ENCODE assay signal across 11 cellular contexts in the genomic region with DNA sequence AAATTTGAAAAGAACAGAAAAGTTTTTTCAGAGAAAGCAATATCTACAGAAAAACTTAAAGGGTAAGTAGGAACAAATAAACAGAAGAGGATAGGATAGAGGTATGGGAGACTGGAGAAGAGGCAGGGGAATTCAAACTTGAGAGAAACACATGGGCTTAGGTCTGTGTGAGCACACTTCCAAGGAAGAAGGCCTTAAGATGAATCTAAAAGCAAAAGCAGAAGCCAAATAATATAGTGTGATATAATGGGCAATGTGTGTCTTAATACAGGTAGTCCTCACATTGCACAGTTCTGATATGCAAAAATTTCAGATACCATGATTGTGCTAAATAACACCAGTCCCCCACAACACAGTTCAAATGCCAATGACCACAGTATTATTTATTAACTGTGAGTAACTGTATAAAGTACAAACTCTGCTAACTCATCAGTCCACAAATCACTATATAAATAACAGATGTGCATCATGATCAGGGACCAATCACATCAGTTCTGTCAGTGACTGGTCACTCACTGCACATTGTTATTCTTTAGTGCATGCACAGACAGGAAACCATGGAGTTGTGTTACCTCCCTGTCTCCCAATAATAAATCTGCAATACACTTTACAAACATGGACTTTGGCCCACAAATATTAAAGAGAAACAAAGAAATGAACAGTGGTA. TPM values are rescaled to one million over a fixed set of nuclear protein-coding genes. Genes with fewer than 3 reads are reported as not detected.
DNase-seq lines count a peak whose midpoint lies in the region; ATAC-seq, FAIRE-seq and TF ChIP-seq lines count a peak whose summit lies in the region.
"Had no signal": no experiment of that assay in that cellular context is flagged by ENCODE, and none has a peak within 500 bp of the region (broad histone marks: within the 10 kb centered on the region; RNA-seq: fewer than 3 reads in every experiment).

No MANE protein-coding gene starts in this region.

- H3K27ac Mint-ChIP-seq in CD4-positive, alpha-beta memory T cell, result peak overlapping the region in 3 of 7 donors; percentile 5 to 72 (median 18)

- H3K9me3 Mint-ChIP-seq in CD4-positive, alpha-beta memory T cell, result no peaks in the 10 kb centered on the region

- FAIRE-seq in GM18507 (lab: Jason Lieb, UNC), result peak; percentile 64

- POLR2A ChIA-PET in CD4-positive, alpha-beta memory T cell (lab: Charles Lee; ENCODE audit: partially characterized antibody), result no interaction called here

- no peak for TF ChIP-seq POLR2A in stomach (IDR thresholded peaks at IDR 0.05)

- H3K36me3 Mint-ChIP-seq in CD4-positive, alpha-beta memory T cell, result peaks cover 10 to 25% of the 10 kb centered on the region in 2 donors

- TF ChIP-seq EP300 in stomach (IDR thresholded peaks at IDR 0.05), result no peak

- DNase-seq in GM18507 (ENCODE audit: extremely low spot score, insufficient read length, low read depth) (no peak), RKO (ENCODE audit: low spot score) (peak; percentile 60), fibroblast of pulmonary artery (ENCODE audit: low read depth) (peak; percentile 47), stomach (no peak), NCI-H774 (lab: John Stamatoyannopoulos, UW) (no peak)
- DNase-seq in CD4-positive, alpha-beta memory T cell, result no peak
- DNase-seq: activated CD4-positive, CD25-positive, alpha-beta regulatory T cell; activated gamma-delta T cell treated with Interleukin-2 at 50 U/mL for 16 hours had no signal

- no peak for TF ChIP-seq CTCF in fibroblast of pulmonary artery (IDR thresholded peaks at IDR 0.05; ENCODE audit: low read length, missing control alignments)
- no peak for TF ChIP-seq CTCF in stomach (IDR thresholded peaks at IDR 0.05)

- H3K27me3 ChIP-seq in stomach, result no peaks in the 10 kb centered on the region
- H3K27me3 ChIP-seq in CD4-positive, alpha-beta memory T cell (ENCODE audit: insufficient read depth, low read length), result no peaks in the 10 kb centered on the region
- H3K27me3 ChIP-seq: neutrophil had no signal

- H3K27ac ChIP-seq in stomach, result peak overlapping the region in 3 of 5 donors; percentile 25 to 54 (median 46)
- H3K27ac ChIP-seq in CD4-positive, alpha-beta memory T cell (ENCODE audit: low read depth, low read length), result no peak overlapping the region
- H3K27ac ChIP-seq: neutrophil had no signal

- no peak overlapping the region for H3K4me3 Mint-ChIP-seq in CD4-positive, alpha-beta memory T cell

- H3K27me3 Mint-ChIP-seq in CD4-positive, alpha-beta memory T cell, result no peaks in the 10 kb centered on the region

- H3K4me3 ChIP-seq in fibroblast of pulmonary artery (replicated peaks; ENCODE audit: low read depth, low read length), result no peak overlapping the region
- H3K4me3 ChIP-seq in stomach, result no peak overlapping the region
- H3K4me3 ChIP-seq in CD4-positive, alpha-beta memory T cell (ENCODE audit: low read length in 2 of 2), result no peak overlapping the region

- peaks cover 7 to 62% (median 37%) of the 10 kb centered on the region in 4 donors for H3K4me1 ChIP-seq in stomach
- peaks cover 24% of the 10 kb centered on the region for H3K4me1 ChIP-seq in CD4-positive, alpha-beta memory T cell (ENCODE audit: insufficient read depth, low read length)

- CTCF ChIA-PET in CD4-positive, alpha-beta memory T cell (lab: Charles Lee; ENCODE audit: partially characterized antibody), result no interaction called here

- H3K9me3 ChIP-seq in stomach, result no peaks in the 10 kb centered on the region
- no peaks in the 10 kb centered on the region for H3K9me3 ChIP-seq in CD4-positive, alpha-beta memory T cell (ENCODE audit: control insufficient read depth in 1 of 2, low read length in 2 of 2)
- H3K9me3 ChIP-seq: neutrophil had no signal

- intact Hi-C loops in stomach (cut with DNase I; ENCODE audit: low total_unique reads), result no loop called here
- intact Hi-C loops in CD4-positive, alpha-beta memory T cell (cut with micrococcal nuclease), result no loop called here

- peaks cover 6 to 20% (median 11%) of the 10 kb centered on the region in 4 donors for H3K4me1 Mint-ChIP-seq in CD4-positive, alpha-beta memory T cell

- H3K36me3 ChIP-seq in stomach, result peaks cover 0 to 21% (median 18%) of the 10 kb centered on the region in 4 donors
- peaks cover 9% of the 10 kb centered on the region for H3K36me3 ChIP-seq in CD4-positive, alpha-beta memory T cell (ENCODE audit: insufficient read depth, low read length)

- ATAC-seq in GM21360 (IDR thresholded peaks at IDR 0.05; ENCODE audit: unreplicated experiment), result no peak
- ATAC-seq: Right ventricle myocardium inferior had no signal

RNA-seq across cellular contexts. Expression of a gene that starts 18.6 kb away (rescaled TPM):
- 100 to 1,000 TPM in 2 of 5 donors, 10 to 100 TPM in 3; 21.6 to 209 (median 85.3) TPM for total RNA-seq in stomach
- 10 to 100 TPM; 11.2 to 63.8 (median 24.9) TPM for polyA plus RNA-seq in stomach
- total RNA-seq in CD4-positive, alpha-beta memory T cell, result 10 to 100 TPM; 63.0 to 70.3 TPM
- 10 to 100 TPM; 42.6 to 58.7 TPM for polyA plus RNA-seq in CD4-positive, alpha-beta memory T cell

Comparison
In these comparisons a context has a peak if more than half of its experiments do, and no peak if none do; other contexts are left out.
1. DNase-seq: peak in RKO (single experiment) and fibroblast of pulmonary artery (single experiment); none in GM18507 (single experiment), stomach (single experiment), CD4-positive, alpha-beta memory T cell (0 of 5) and NCI-H774 (single experiment).